In the genomic region with DNA sequence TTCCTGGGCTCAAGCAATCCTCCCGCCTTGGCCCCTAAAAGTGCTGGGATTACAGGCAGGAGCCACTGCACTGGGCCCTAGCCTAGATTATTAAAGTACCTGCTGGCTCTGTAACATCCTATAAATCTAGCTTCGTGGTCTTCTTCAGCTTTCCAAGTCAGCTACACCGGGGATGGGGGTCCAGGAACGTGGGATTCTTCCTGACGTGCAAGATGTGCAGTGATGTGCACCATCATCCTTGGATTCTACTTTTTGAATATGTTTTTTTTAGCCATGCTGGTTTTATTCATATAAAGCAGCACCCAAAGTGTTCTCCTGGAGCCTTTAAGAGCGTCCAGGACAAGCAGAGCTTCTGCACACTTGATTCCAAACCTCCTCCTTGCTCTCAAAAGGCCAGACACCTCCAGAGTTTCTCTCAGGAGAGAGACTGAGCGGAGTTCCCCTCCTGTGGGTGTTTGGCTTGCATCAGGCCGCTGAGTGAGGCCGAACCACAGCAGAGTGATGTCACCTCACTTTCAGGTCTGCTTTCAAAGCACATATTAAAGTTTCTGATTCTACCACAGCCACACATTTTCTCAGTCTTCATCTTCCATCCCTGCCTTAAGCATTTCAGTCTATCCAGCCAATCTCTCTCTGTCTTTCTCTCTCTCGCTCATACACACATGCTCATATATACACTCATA, we compare ENCODE assay signal across 1 cellular context.
TF ChIP-seq lines count a peak whose summit lies in the region.

No MANE protein-coding gene starts in this region.

TF ChIP-seq in K562, 482 proteins besides CTCF, POLR2A, EP300 and RAD21 (continued from another document):
- TF ChIP-seq, protein P1, sequence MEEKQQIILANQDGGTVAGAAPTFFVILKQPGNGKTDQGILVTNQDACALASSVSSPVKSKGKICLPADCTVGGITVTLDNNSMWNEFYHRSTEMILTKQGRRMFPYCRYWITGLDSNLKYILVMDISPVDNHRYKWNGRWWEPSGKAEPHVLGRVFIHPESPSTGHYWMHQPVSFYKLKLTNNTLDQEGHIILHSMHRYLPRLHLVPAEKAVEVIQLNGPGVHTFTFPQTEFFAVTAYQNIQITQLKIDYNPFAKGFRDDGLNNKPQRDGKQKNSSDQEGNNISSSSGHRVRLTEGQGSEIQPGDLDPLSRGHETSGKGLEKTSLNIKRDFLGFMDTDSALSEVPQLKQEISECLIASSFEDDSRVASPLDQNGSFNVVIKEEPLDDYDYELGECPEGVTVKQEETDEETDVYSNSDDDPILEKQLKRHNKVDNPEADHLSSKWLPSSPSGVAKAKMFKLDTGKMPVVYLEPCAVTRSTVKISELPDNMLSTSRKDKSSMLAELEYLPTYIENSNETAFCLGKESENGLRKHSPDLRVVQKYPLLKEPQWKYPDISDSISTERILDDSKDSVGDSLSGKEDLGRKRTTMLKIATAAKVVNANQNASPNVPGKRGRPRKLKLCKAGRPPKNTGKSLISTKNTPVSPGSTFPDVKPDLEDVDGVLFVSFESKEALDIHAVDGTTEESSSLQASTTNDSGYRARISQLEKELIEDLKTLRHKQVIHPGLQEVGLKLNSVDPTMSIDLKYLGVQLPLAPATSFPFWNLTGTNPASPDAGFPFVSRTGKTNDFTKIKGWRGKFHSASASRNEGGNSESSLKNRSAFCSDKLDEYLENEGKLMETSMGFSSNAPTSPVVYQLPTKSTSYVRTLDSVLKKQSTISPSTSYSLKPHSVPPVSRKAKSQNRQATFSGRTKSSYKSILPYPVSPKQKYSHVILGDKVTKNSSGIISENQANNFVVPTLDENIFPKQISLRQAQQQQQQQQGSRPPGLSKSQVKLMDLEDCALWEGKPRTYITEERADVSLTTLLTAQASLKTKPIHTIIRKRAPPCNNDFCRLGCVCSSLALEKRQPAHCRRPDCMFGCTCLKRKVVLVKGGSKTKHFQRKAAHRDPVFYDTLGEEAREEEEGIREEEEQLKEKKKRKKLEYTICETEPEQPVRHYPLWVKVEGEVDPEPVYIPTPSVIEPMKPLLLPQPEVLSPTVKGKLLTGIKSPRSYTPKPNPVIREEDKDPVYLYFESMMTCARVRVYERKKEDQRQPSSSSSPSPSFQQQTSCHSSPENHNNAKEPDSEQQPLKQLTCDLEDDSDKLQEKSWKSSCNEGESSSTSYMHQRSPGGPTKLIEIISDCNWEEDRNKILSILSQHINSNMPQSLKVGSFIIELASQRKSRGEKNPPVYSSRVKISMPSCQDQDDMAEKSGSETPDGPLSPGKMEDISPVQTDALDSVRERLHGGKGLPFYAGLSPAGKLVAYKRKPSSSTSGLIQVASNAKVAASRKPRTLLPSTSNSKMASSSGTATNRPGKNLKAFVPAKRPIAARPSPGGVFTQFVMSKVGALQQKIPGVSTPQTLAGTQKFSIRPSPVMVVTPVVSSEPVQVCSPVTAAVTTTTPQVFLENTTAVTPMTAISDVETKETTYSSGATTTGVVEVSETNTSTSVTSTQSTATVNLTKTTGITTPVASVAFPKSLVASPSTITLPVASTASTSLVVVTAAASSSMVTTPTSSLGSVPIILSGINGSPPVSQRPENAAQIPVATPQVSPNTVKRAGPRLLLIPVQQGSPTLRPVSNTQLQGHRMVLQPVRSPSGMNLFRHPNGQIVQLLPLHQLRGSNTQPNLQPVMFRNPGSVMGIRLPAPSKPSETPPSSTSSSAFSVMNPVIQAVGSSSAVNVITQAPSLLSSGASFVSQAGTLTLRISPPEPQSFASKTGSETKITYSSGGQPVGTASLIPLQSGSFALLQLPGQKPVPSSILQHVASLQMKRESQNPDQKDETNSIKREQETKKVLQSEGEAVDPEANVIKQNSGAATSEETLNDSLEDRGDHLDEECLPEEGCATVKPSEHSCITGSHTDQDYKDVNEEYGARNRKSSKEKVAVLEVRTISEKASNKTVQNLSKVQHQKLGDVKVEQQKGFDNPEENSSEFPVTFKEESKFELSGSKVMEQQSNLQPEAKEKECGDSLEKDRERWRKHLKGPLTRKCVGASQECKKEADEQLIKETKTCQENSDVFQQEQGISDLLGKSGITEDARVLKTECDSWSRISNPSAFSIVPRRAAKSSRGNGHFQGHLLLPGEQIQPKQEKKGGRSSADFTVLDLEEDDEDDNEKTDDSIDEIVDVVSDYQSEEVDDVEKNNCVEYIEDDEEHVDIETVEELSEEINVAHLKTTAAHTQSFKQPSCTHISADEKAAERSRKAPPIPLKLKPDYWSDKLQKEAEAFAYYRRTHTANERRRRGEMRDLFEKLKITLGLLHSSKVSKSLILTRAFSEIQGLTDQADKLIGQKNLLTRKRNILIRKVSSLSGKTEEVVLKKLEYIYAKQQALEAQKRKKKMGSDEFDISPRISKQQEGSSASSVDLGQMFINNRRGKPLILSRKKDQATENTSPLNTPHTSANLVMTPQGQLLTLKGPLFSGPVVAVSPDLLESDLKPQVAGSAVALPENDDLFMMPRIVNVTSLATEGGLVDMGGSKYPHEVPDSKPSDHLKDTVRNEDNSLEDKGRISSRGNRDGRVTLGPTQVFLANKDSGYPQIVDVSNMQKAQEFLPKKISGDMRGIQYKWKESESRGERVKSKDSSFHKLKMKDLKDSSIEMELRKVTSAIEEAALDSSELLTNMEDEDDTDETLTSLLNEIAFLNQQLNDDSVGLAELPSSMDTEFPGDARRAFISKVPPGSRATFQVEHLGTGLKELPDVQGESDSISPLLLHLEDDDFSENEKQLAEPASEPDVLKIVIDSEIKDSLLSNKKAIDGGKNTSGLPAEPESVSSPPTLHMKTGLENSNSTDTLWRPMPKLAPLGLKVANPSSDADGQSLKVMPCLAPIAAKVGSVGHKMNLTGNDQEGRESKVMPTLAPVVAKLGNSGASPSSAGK (IDR thresholded peaks at IDR 0.05) = no peak
- no peak for TF ChIP-seq STAT5B (CRISPR knock-in tag; IDR thresholded peaks at IDR 0.05)
- no peak for TF ChIP-seq CAMTA2 (CRISPR knock-in tag; conservative IDR thresholded peaks at IDR 0.05)
- TF ChIP-seq ZNF764 (CRISPR knock-in tag; IDR thresholded peaks at IDR 0.05; ENCODE audit: low read depth) = no peak
- no peak for TF ChIP-seq FOXA3 (CRISPR knock-in tag; conservative IDR thresholded peaks at IDR 0.05 in 1 of 2, IDR thresholded peaks at IDR 0.05 in 1 of 2)
- no peak for TF ChIP-seq MCM2 (IDR thresholded peaks at IDR 0.05; ENCODE audit: low read depth)
- no peak for TF ChIP-seq EZH2 (IDR thresholded peaks at IDR 0.05; ENCODE audit: borderline replicate concordance, low read depth, low read length)
- TF ChIP-seq ZNF586 (CRISPR knock-in tag; conservative IDR thresholded peaks at IDR 0.05) = no peak
- no peak for TF ChIP-seq ETV6 (IDR thresholded peaks at IDR 0.05; ENCODE audit: borderline replicate concordance in 1 of 2, low read depth in 2 of 2, low read length in 1 of 2)
- no peak for TF ChIP-seq ETV6 (CRISPR knock-in tag; IDR thresholded peaks at IDR 0.05; ENCODE audit: borderline replicate concordance)
- TF ChIP-seq NR2F6 (CRISPR knock-in tag; IDR thresholded peaks at IDR 0.05) = no peak
- no peak for TF ChIP-seq ZNF23 (CRISPR knock-in tag; IDR thresholded peaks at IDR 0.05)
- TF ChIP-seq FOS (IDR thresholded peaks at IDR 0.05; ENCODE audit: extremely low read depth, insufficient read length) = no peak
